Comparison of ENCODE assay signal across 1 cellular context in the genomic region with DNA sequence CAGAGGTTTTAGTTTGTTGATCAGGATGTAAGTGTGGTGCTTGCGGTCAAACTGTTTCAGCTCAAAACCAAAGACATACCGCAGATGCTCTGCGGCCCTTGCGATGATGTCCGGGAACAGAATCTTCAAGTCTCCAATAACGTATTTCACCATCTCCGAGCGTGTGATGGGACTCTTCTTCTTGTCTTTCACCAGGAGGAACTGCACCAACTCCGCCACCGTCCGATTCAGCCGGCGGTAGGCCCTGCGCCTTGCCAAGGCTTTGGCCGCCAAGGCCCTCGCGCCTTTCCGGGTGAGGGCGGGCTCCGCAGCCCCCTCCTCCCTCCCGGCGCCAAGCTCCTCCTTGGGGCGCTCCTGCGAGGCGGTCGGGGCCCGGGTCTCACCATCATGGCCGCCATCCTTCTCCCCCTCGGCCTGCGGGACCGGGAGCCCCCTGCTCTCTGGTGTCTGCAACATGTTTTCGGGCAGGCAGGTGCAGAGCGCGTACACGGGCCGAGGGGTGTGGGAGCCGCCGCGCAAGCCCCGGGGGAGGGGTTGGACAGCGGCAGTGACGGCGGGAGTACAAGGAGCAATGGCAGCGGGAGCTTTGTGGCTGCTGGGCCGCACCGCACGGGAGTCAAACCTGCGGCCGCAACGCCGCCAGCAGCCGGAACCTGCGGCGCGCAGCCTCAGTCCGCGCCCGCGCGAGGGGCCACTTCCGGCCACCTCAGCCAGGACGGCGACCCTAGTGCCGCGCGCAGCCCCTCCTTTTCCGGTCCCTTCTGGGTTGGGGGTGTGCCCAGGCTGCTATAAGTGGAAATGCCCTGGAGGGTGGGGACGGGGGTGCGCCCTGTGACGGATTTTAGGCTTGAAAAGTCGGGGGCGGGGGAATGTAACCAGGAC.
A peak's percentile ranks its signal among the peaks of the same experiment; 100 is the strongest.
TF ChIP-seq lines count a peak whose summit lies in the region.

A gene with protein sequence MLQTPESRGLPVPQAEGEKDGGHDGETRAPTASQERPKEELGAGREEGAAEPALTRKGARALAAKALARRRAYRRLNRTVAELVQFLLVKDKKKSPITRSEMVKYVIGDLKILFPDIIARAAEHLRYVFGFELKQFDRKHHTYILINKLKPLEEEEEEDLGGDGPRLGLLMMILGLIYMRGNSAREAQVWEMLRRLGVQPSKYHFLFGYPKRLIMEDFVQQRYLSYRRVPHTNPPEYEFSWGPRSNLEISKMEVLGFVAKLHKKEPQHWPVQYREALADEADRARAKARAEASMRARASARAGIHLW (minus strand): TSS at position 699 of the 882 bp plus-strand sequence. CDS start 243 bp downstream, at position 456.

TF ChIP-seq in K562, 482 proteins besides CTCF, POLR2A, EP300 and RAD21 (continued from another document and continues in another):
- TF ChIP-seq, protein P1, sequence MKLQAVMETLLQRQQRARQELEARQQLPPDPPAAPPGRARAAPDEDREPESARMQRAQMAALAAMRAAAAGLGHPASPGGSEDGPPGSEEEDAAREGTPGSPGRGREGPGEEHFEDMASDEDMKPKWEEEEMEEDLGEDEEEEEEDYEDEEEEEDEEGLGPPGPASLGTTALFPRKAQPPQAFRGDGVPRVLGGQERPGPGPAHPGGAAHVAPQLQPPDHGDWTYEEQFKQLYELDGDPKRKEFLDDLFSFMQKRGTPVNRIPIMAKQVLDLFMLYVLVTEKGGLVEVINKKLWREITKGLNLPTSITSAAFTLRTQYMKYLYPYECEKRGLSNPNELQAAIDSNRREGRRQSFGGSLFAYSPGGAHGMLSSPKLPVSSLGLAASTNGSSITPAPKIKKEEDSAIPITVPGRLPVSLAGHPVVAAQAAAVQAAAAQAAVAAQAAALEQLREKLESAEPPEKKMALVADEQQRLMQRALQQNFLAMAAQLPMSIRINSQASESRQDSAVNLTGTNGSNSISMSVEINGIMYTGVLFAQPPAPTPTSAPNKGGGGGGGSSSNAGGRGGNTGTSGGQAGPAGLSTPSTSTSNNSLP (IDR thresholded peaks at IDR 0.05; ENCODE audit: borderline replicate concordance, low read depth, low read length), result no peak
- TF ChIP-seq, protein P2, sequence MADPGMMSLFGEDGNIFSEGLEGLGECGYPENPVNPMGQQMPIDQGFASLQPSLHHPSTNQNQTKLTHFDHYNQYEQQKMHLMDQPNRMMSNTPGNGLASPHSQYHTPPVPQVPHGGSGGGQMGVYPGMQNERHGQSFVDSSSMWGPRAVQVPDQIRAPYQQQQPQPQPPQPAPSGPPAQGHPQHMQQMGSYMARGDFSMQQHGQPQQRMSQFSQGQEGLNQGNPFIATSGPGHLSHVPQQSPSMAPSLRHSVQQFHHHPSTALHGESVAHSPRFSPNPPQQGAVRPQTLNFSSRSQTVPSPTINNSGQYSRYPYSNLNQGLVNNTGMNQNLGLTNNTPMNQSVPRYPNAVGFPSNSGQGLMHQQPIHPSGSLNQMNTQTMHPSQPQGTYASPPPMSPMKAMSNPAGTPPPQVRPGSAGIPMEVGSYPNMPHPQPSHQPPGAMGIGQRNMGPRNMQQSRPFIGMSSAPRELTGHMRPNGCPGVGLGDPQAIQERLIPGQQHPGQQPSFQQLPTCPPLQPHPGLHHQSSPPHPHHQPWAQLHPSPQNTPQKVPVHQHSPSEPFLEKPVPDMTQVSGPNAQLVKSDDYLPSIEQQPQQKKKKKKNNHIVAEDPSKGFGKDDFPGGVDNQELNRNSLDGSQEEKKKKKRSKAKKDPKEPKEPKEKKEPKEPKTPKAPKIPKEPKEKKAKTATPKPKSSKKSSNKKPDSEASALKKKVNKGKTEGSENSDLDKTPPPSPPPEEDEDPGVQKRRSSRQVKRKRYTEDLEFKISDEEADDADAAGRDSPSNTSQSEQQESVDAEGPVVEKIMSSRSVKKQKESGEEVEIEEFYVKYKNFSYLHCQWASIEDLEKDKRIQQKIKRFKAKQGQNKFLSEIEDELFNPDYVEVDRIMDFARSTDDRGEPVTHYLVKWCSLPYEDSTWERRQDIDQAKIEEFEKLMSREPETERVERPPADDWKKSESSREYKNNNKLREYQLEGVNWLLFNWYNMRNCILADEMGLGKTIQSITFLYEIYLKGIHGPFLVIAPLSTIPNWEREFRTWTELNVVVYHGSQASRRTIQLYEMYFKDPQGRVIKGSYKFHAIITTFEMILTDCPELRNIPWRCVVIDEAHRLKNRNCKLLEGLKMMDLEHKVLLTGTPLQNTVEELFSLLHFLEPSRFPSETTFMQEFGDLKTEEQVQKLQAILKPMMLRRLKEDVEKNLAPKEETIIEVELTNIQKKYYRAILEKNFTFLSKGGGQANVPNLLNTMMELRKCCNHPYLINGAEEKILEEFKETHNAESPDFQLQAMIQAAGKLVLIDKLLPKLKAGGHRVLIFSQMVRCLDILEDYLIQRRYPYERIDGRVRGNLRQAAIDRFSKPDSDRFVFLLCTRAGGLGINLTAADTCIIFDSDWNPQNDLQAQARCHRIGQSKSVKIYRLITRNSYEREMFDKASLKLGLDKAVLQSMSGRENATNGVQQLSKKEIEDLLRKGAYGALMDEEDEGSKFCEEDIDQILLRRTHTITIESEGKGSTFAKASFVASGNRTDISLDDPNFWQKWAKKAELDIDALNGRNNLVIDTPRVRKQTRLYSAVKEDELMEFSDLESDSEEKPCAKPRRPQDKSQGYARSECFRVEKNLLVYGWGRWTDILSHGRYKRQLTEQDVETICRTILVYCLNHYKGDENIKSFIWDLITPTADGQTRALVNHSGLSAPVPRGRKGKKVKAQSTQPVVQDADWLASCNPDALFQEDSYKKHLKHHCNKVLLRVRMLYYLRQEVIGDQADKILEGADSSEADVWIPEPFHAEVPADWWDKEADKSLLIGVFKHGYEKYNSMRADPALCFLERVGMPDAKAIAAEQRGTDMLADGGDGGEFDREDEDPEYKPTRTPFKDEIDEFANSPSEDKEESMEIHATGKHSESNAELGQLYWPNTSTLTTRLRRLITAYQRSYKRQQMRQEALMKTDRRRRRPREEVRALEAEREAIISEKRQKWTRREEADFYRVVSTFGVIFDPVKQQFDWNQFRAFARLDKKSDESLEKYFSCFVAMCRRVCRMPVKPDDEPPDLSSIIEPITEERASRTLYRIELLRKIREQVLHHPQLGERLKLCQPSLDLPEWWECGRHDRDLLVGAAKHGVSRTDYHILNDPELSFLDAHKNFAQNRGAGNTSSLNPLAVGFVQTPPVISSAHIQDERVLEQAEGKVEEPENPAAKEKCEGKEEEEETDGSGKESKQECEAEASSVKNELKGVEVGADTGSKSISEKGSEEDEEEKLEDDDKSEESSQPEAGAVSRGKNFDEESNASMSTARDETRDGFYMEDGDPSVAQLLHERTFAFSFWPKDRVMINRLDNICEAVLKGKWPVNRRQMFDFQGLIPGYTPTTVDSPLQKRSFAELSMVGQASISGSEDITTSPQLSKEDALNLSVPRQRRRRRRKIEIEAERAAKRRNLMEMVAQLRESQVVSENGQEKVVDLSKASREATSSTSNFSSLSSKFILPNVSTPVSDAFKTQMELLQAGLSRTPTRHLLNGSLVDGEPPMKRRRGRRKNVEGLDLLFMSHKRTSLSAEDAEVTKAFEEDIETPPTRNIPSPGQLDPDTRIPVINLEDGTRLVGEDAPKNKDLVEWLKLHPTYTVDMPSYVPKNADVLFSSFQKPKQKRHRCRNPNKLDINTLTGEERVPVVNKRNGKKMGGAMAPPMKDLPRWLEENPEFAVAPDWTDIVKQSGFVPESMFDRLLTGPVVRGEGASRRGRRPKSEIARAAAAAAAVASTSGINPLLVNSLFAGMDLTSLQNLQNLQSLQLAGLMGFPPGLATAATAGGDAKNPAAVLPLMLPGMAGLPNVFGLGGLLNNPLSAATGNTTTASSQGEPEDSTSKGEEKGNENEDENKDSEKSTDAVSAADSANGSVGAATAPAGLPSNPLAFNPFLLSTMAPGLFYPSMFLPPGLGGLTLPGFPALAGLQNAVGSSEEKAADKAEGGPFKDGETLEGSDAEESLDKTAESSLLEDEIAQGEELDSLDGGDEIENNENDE (IDR thresholded peaks at IDR 0.05; ENCODE audit: low read depth, low read length), result no peak
- TF ChIP-seq POLR2B (IDR thresholded peaks at IDR 0.05; ENCODE audit: low read depth, partially characterized antibody) (peak; percentile 81), DIDO1 (tag; IDR thresholded peaks at IDR 0.05; ENCODE audit: low read depth) (0 out of 2 replicates have a peak, but pooled peaks have one; percentile 14), BMI1 (IDR thresholded peaks at IDR 0.05; ENCODE audit: low read length) (no peak), ELK3 (CRISPR knock-in tag; IDR thresholded peaks at IDR 0.05) (no peak), SMAD1 (IDR thresholded peaks at IDR 0.05; ENCODE audit: low read depth, low read length, partially characterized antibody) (peak; percentile 53), CXXC5 (CRISPR knock-in tag; IDR thresholded peaks at IDR 0.05) (peak; percentile 74), PTBP1 (IDR thresholded peaks at IDR 0.05; ENCODE audit: low read depth, low read length) (no peak), ZEB2 (IDR thresholded peaks at IDR 0.05) (peak; percentile 52; the same call in 1 of the 2 replicates), MCM7 (IDR thresholded peaks at IDR 0.05) (no peak), CREB1 (IDR thresholded peaks at IDR 0.05) (no peak), CREB1 (CRISPR knock-in tag; IDR thresholded peaks at IDR 0.05) (no peak), ETV5 (CRISPR knock-in tag; IDR thresholded peaks at IDR 0.05; ENCODE audit: low read depth) (peak; percentile 74), NFXL1 (CRISPR knock-in tag; IDR thresholded peaks at IDR 0.05) (no peak), FOXJ2 (tag; IDR thresholded peaks at IDR 0.05) (no peak), TBP (optimal IDR thresholded peaks at IDR 0.05; ENCODE audit: low read depth, low read length) (peak; percentile 71), ZNF561 (CRISPR knock-in tag; conservative IDR thresholded peaks at IDR 0.05) (no peak), RFX5 (IDR thresholded peaks at IDR 0.05; ENCODE audit: low read depth, low read length) (no peak), MNT (conservative IDR thresholded peaks at IDR 0.05) (peak in 1 of 2 experiments; percentile 46; a peak in 2 of 4 replicates), CBFA2T3 (IDR thresholded peaks at IDR 0.05) (no peak), TAF9B (IDR thresholded peaks at IDR 0.05; ENCODE audit: partially characterized antibody) (peak; percentile 54), TFE3 (CRISPR knock-in tag; IDR thresholded peaks at IDR 0.05) (no peak)
- TF ChIP-seq, protein P3, sequence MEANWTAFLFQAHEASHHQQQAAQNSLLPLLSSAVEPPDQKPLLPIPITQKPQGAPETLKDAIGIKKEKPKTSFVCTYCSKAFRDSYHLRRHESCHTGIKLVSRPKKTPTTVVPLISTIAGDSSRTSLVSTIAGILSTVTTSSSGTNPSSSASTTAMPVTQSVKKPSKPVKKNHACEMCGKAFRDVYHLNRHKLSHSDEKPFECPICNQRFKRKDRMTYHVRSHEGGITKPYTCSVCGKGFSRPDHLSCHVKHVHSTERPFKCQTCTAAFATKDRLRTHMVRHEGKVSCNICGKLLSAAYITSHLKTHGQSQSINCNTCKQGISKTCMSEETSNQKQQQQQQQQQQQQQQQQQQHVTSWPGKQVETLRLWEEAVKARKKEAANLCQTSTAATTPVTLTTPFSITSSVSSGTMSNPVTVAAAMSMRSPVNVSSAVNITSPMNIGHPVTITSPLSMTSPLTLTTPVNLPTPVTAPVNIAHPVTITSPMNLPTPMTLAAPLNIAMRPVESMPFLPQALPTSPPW (CRISPR knock-in tag; IDR thresholded peaks at IDR 0.05), result peak; percentile 88
- TF ChIP-seq, protein P4, sequence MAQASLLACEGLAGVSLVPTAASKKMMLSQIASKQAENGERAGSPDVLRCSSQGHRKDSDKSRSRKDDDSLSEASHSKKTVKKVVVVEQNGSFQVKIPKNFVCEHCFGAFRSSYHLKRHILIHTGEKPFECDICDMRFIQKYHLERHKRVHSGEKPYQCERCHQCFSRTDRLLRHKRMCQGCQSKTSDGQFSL (CRISPR knock-in tag; IDR thresholded peaks at IDR 0.05), result peak; percentile 81
- TF ChIP-seq, protein P4 (tag; IDR thresholded peaks at IDR 0.05), result peak in 1 of 2 experiments; percentile 79; a peak in 2 of 4 replicates
- TF ChIP-seq, protein P5, sequence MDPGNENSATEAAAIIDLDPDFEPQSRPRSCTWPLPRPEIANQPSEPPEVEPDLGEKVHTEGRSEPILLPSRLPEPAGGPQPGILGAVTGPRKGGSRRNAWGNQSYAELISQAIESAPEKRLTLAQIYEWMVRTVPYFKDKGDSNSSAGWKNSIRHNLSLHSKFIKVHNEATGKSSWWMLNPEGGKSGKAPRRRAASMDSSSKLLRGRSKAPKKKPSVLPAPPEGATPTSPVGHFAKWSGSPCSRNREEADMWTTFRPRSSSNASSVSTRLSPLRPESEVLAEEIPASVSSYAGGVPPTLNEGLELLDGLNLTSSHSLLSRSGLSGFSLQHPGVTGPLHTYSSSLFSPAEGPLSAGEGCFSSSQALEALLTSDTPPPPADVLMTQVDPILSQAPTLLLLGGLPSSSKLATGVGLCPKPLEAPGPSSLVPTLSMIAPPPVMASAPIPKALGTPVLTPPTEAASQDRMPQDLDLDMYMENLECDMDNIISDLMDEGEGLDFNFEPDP (CRISPR knock-in tag; IDR thresholded peaks at IDR 0.05), result no peak
